Comparison of ENCODE assay signal across 25 cellular contexts in the genomic region with DNA sequence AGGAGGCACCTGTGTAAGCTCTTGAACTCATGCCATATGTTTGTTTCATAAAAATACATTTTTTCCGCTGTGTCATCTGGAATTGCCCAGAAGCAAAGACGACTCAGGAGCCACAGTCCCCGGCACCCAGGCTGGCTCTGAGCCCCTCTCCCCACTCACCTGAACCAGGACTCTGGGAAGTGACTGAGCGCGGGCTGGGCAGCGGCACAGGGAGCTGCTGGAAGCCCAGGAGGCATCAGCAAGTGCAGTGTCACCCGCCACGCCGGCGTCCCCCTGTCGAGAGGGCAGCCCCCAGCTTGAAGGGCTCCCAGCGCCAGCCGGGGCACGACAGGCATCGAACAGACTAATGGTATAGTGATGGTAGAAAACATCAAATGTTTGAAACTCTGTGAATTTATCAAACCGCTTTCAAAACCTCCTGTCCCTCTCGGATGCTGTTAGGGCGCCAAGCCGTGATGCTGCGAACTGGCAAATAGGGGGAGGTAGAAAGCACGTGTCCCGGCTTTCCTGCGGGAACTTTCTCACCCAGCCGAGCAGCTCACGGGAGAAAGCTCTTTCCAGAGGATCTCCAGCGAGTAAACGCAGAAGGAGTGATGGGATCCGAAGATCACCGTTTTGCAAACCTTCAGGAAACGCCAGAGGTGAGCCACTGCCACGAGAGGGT. TPM values are rescaled to one million over a fixed set of nuclear protein-coding genes. Genes with fewer than 3 reads are reported as not detected.
A peak's percentile ranks its signal among the peaks of the same experiment; 100 is the strongest.
DNase-seq lines count a peak whose midpoint lies in the region; ATAC-seq and TF ChIP-seq lines count a peak whose summit lies in the region.
"Had no signal": no experiment of that assay in that cellular context is flagged by ENCODE, and none has a peak within 500 bp of the region (broad histone marks: within the 10 kb centered on the region; RNA-seq: fewer than 3 reads in every experiment).

No MANE protein-coding gene starts in this region.

- H3K9me3 ChIP-seq in mesenchymal stem cell (ENCODE audit: control insufficient read depth, low read length): no peaks in the 10 kb centered on the region
- no peaks in the 10 kb centered on the region for H3K9me3 ChIP-seq in uterus
- no peaks in the 10 kb centered on the region for H3K9me3 ChIP-seq in esophagus squamous epithelium

- TF ChIP-seq CTCF in WTC11 (IDR thresholded peaks at IDR 0.05): no peak
- TF ChIP-seq CTCF in uterus (IDR thresholded peaks at IDR 0.05): no peak
- TF ChIP-seq CTCF in esophagus squamous epithelium (IDR thresholded peaks at IDR 0.05): no peak
- TF ChIP-seq CTCF in lower leg skin (IDR thresholded peaks at IDR 0.05): no peak

- H3K27ac Mint-ChIP-seq in WTC11: no peak overlapping the region
- H3K27ac Mint-ChIP-seq: activated CD4-positive, alpha-beta T cell treated with anti-CD3 and anti-CD28 coated beads, Interleukin-2, amount 10 ng/mL, durations not matched to agents 24 days and 14 days; activated CD8-positive, alpha-beta memory T cell treated with anti-CD3 and anti-CD28 coated beads, Interleukin-2, amount 10 ng/mL, durations not matched to agents 7 days and 5 days; activated naive CD8-positive, alpha-beta T cell; activated T-helper 1 cell treated with anti-CD3 and anti-CD28 coated beads, Interleukin-12 subunit alpha, Interleukin-12 subunit beta, Interleukin-2, Interleukin-4 antibody, amounts not matched to agents 30 ng/mL and 10 ng/mL and 1 ng/mL, durations not matched to agents 14 hours and 24 hours and 36 hours; CD14-positive monocyte had no signal

- whole genome bisulfite sequencing in mesenchymal stem cell: 81% methylated on average over 31 of the region's 31 CpGs
- WGBS in esophagus squamous epithelium, 2 donors: 50 to 63% methylated on average over 15 to 16 of the region's 31 CpGs
- 44 to 57% methylated on average over 30 to 31 of the region's 31 CpGs for WGBS in lower leg skin, 2 donors

- no peak overlapping the region for H3K9ac ChIP-seq in mesenchymal stem cell (ENCODE audit: low read length)

- H3K9me3 Mint-ChIP-seq in WTC11: peaks cover 6% of the 10 kb centered on the region
- H3K9me3 Mint-ChIP-seq: activated CD4-positive, alpha-beta T cell treated with anti-CD3 and anti-CD28 coated beads, Interleukin-2, amount 10 ng/mL, durations not matched to agents 24 days and 14 days; activated T-helper 1 cell treated with anti-CD3 and anti-CD28 coated beads, Interleukin-12 subunit alpha, Interleukin-12 subunit beta, Interleukin-2, Interleukin-4 antibody, amounts not matched to agents 30 ng/mL and 10 ng/mL and 1 ng/mL, durations not matched to agents 14 hours and 24 hours and 36 hours had no signal

- peaks cover 17% of the 10 kb centered on the region for H3K4me1 ChIP-seq in mesenchymal stem cell (ENCODE audit: control insufficient read depth, insufficient read depth, low read depth, low read length)
- peaks cover 4 to 15% of the 10 kb centered on the region in 2 donors for H3K4me1 ChIP-seq in uterus
- H3K4me1 ChIP-seq in esophagus squamous epithelium: peaks cover 12 to 55% (median 25%) of the 10 kb centered on the region in 3 donors

- H2AK5ac ChIP-seq in mesenchymal stem cell (ENCODE audit: low read length, severe bottlenecking): no peak overlapping the region

- TF ChIP-seq POLR2A in uterus (IDR thresholded peaks at IDR 0.05) (no peak), esophagus squamous epithelium (IDR thresholded peaks at IDR 0.05) (no peak), lower leg skin (IDR thresholded peaks at IDR 0.05) (no peak)

- no peak overlapping the region for H3K14ac ChIP-seq in mesenchymal stem cell (ENCODE audit: low read length in 2 of 2)

- no peak overlapping the region for H2BK5ac ChIP-seq in mesenchymal stem cell (ENCODE audit: low read depth, low read length, poor library complexity, severe bottlenecking)

- CTCF ChIA-PET in WTC11 (lab: Charles Lee): interaction anchor here (0.9 to 1.9 kb wide), 12 partner anchors 10 to 207 kb away, joined by 3 to 21 read pairs (median 5); no protein-coding TSS in a partner anchor

- no peak overlapping the region for H2BK120ac ChIP-seq in mesenchymal stem cell (ENCODE audit: low read depth, low read length)

- POLR2A ChIA-PET in WTC11 (lab: Charles Lee): interaction anchor here (0.6 kb wide), 1 partner anchor 138 kb away, joined by 7 read pairs; no protein-coding TSS in a partner anchor

- peak overlapping the region in 1 of 2 experiments; percentile 63 for H3K18ac ChIP-seq in mesenchymal stem cell (ENCODE audit: low read depth in 1 of 2, low read length in 2 of 2)

- H3K4me3 Mint-ChIP-seq in WTC11: no peak overlapping the region
- H3K4me3 Mint-ChIP-seq: activated CD4-positive, alpha-beta T cell treated with anti-CD3 and anti-CD28 coated beads, Interleukin-2, amount 10 ng/mL, durations not matched to agents 24 days and 14 days; activated CD8-positive, alpha-beta memory T cell treated with anti-CD3 and anti-CD28 coated beads, Interleukin-2, amount 10 ng/mL, durations not matched to agents 7 days and 5 days; activated naive CD8-positive, alpha-beta T cell; activated T-helper 1 cell treated with anti-CD3 and anti-CD28 coated beads, Interleukin-12 subunit alpha, Interleukin-12 subunit beta, Interleukin-2, Interleukin-4 antibody, amounts not matched to agents 30 ng/mL and 10 ng/mL and 1 ng/mL, durations not matched to agents 14 hours and 24 hours and 36 hours; CD14-positive monocyte had no signal

- peak overlapping the region; percentile 36 to 37 for H3K4ac ChIP-seq in mesenchymal stem cell (ENCODE audit: low read depth in 1 of 2, low read length in 2 of 2)

- peak overlapping the region; percentile 12 for H2BK15ac ChIP-seq in mesenchymal stem cell (ENCODE audit: low read depth, poor library complexity, severe bottlenecking)

- peak overlapping the region in 1 of 2 experiments; percentile 82 for H2BK12ac ChIP-seq in mesenchymal stem cell (ENCODE audit: low read length in 2 of 2)

- no peak overlapping the region for H3K4me2 ChIP-seq in mesenchymal stem cell (ENCODE audit: low read length, poor library complexity, severe bottlenecking)

- peak overlapping the region; percentile 5 for H4K8ac ChIP-seq in mesenchymal stem cell (ENCODE audit: low read length)

- H3K79me1 ChIP-seq in mesenchymal stem cell (replicated peaks; ENCODE audit: low read length, poor library complexity, severe bottlenecking): no peaks in the 10 kb centered on the region

- H3K27ac ChIP-seq in mesenchymal stem cell (ENCODE audit: low read length, poor library complexity, severe bottlenecking) (no peak overlapping the region), uterus (peak overlapping the region; percentile 55 to 75), esophagus squamous epithelium (peak overlapping the region in 2 of 4 donors; percentile 71 to 78)

- H3K4me1 Mint-ChIP-seq in WTC11: no peaks in the 10 kb centered on the region
- H3K4me1 Mint-ChIP-seq: activated CD4-positive, alpha-beta T cell treated with anti-CD3 and anti-CD28 coated beads, Interleukin-2, amount 10 ng/mL, durations not matched to agents 24 days and 14 days; CD14-positive monocyte had no signal

- H3K27me3 Mint-ChIP-seq in WTC11 (ENCODE audit: low read depth): peaks cover 9% of the 10 kb centered on the region
- H3K27me3 Mint-ChIP-seq: activated naive CD8-positive, alpha-beta T cell had no signal

- intact Hi-C loops in left cardiac atrium (cut with DNase I): no loop called here
- intact Hi-C loops in Right ventricle myocardium superior (cut with DNase I): no loop called here
- intact Hi-C loops in uterus (cut with DNase I; ENCODE audit: low total_unique reads): no loop called here
- intact Hi-C loops in esophagus squamous epithelium (cut with DNase I): no loop called here
- intact Hi-C loops in lower leg skin (cut with DNase I; ENCODE audit: low total_unique reads): no loop called here

- peak overlapping the region; percentile 84 for H4K91ac ChIP-seq in mesenchymal stem cell (ENCODE audit: low read length)

- no peak overlapping the region for H2AFZ ChIP-seq in mesenchymal stem cell (ENCODE audit: low read depth, low read length)

- H3K36me3 Mint-ChIP-seq in WTC11: no peaks in the 10 kb centered on the region
- H3K36me3 Mint-ChIP-seq: activated CD8-positive, alpha-beta memory T cell treated with anti-CD3 and anti-CD28 coated beads, Interleukin-2, amount 10 ng/mL, durations not matched to agents 7 days and 5 days; activated naive CD8-positive, alpha-beta T cell; CD14-positive monocyte had no signal

- H3K23ac ChIP-seq in mesenchymal stem cell (ENCODE audit: low read length in 2 of 2): no peak overlapping the region

- ATAC-seq in left cardiac atrium: no peak
- no peak for ATAC-seq in Right ventricle myocardium superior (ENCODE audit: poor library complexity)
- peak; percentile 73 for ATAC-seq in WTC11
- no peak for ATAC-seq in GM21737 (IDR thresholded peaks at IDR 0.05; ENCODE audit: unreplicated experiment)
- ATAC-seq: activated CD8-positive, alpha-beta memory T cell treated with anti-CD3 and anti-CD28 coated beads, Interleukin-2, amount 10 ng/mL, durations not matched to agents 7 days and 5 days had no signal

- H3K36me3 ChIP-seq in mesenchymal stem cell (ENCODE audit: control insufficient read depth in 1 of 2, insufficient read depth in 2 of 2, low read depth in 1 of 2, low read length in 2 of 2): no peaks in the 10 kb centered on the region
- no peaks in the 10 kb centered on the region for H3K36me3 ChIP-seq in uterus
- no peaks in the 10 kb centered on the region for H3K36me3 ChIP-seq in esophagus squamous epithelium

- H3K27me3 ChIP-seq in mesenchymal stem cell (ENCODE audit: control insufficient read depth in 1 of 2, insufficient read depth in 1 of 2, low read length in 2 of 2) (peaks cover 0 to 13% of the 10 kb centered on the region in 2 experiments), uterus (no peaks in the 10 kb centered on the region), esophagus squamous epithelium (peaks cover 0 to 12% (median 0%) of the 10 kb centered on the region in 4 donors)

- H3K4me3 ChIP-seq in mesenchymal stem cell (ENCODE audit: insufficient read depth in 1 of 2, low read depth in 1 of 2, low read length in 2 of 2) (no peak overlapping the region), uterus (no peak overlapping the region), esophagus squamous epithelium (no peak overlapping the region), lower leg skin (ENCODE audit: low read depth, poor library complexity, severe bottlenecking) (no peak overlapping the region)

- DNase-seq in left cardiac atrium (peak; percentile 16), Right ventricle myocardium superior (no peak), WTC11 (ENCODE audit: low spot score) (peak; percentile 47), mesenchymal stem cell (no peak), uterus (no peak), esophagus squamous epithelium (lab: John Stamatoyannopoulos, UW) (no peak), lower leg skin (ENCODE audit: low spot score in 2 of 2) (no peak)
- DNase-seq: ACHN; activated CD4-positive, alpha-beta T cell treated with anti-CD3 and anti-CD28 coated beads, Interleukin-2, amount 10 ng/mL, durations not matched to agents 24 days and 14 days; activated CD8-positive, alpha-beta memory T cell treated with anti-CD3 and anti-CD28 coated beads, Interleukin-2, amount 10 ng/mL, durations not matched to agents 7 days and 5 days; EL; HCEC 1CT; hippocampal formation; KG1; NCI-H146; NCI-H2171; NCI-H526 treated with DMSO at 0.1 percent for 48 hours; occipital lobe; SHP77 treated with DMSO at 0.1 percent for 48 hours; stimulated activated CD4-positive, alpha-beta T cell treated with anti-CD3 and anti-CD28 coated beads, Interleukin-15, amount 100 ng/mL, for 24 hours; stimulated activated CD8-positive, alpha-beta memory T cell treated with anti-CD3 and anti-CD28 coated beads, Interleukin-4, amount 100 ng/mL, for 48 hours had no signal

RNA-seq across cellular contexts. Expression of a gene that starts 57.8 kb away (rescaled TPM):
- total RNA-seq in left cardiac atrium (100 to 1,000 TPM in 1 of 2 donors, 10 to 100 TPM in 1; 53.4 to 104 TPM), Right ventricle myocardium superior (44.2 TPM), WTC11 (2021) (231 to 241 TPM (median 231 TPM) in 3 replicates), uterus (100 to 1,000 TPM in 3 of 4 donors, 10 to 100 TPM in 1; 73.0 to 223 (median 152) TPM), esophagus squamous epithelium (10 to 100 TPM; 38.9 to 69.0 (median 52.5) TPM), lower leg skin (100 to 1,000 TPM in 1 of 4 donors, 10 to 100 TPM in 3; 63.3 to 126 (median 85.9) TPM)
- polyA plus RNA-seq in mesenchymal stem cell (2013, experiment 1 of 2): 330 TPM
- 322 TPM for polyA plus RNA-seq in mesenchymal stem cell (2013, experiment 2 of 2)

RNA-seq across cellular contexts. Expression of a gene that starts 59.5 kb away (rescaled TPM):
- total RNA-seq in left cardiac atrium (10 to 100 TPM; 18.1 to 20.3 TPM), Right ventricle myocardium superior (15.3 TPM), WTC11 (2021) (37.1 to 41.4 TPM (median 39.7 TPM) in 3 replicates), uterus (10 to 100 TPM in 3 of 4 donors, 1 to 10 TPM in 1; 6.2 to 49.7 (median 24.6) TPM), esophagus squamous epithelium (10 to 100 TPM in 2 of 4 donors, 1 to 10 TPM in 2; 7.9 to 11.4 (median 9.4) TPM), lower leg skin (10 to 100 TPM; 15.0 to 22.1 (median 18.9) TPM)
- 75.1 TPM for polyA plus RNA-seq in mesenchymal stem cell (2013, experiment 1 of 2)
- 76.3 TPM for polyA plus RNA-seq in mesenchymal stem cell (2013, experiment 2 of 2)

Comparison
In these comparisons a context has a peak if more than half of its experiments do, and no peak if none do; other contexts are left out.
1. DNase-seq: peak in left cardiac atrium (single experiment) and WTC11 (single experiment); none in Right ventricle myocardium superior (single experiment), mesenchymal stem cell (single experiment), uterus (0 of 2), esophagus squamous epithelium (single experiment) and lower leg skin (0 of 2).